Comparison of ENCODE assay signal across 8 cellular contexts in genomic region chr16:10944249-10945064, GRCh38. TPM values are rescaled to one million over a fixed set of nuclear protein-coding genes. Genes with fewer than 3 reads are reported as not detected.
DNase-seq lines count a peak whose midpoint lies in the region; ATAC-seq and TF ChIP-seq lines count a peak whose summit lies in the region.

Gene CLEC16A (plus strand): TSS chr16:10944564. CDS start chr16:10944718, 154 bp downstream.

- H3K9me2 ChIP-seq in DOHH2 (replicated peaks; ENCODE audit: control insufficient read depth, low read length) (no peaks in the 10 kb centered on the region), GM23248 (ENCODE audit: insufficient read depth) (no peaks in the 10 kb centered on the region)

- H3K4me1 ChIP-seq in DOHH2 (ENCODE audit: control insufficient read depth, low read length) (peaks cover 71% of the 10 kb centered on the region), GM23248 (ENCODE audit: insufficient read depth) (peaks cover 34% of the 10 kb centered on the region), esophagus squamous epithelium (peaks cover 47 to 72% (median 49%) of the 10 kb centered on the region in 3 donors)

- peak within 1 kb of the TSS; percentile 81 for H2AFZ ChIP-seq in GM23248

- peak; percentile 13 for TF ChIP-seq CTCF in DOHH2 (IDR thresholded peaks at IDR 0.05; ENCODE audit: low read depth, low read length, poor library complexity, severe bottlenecking)
- TF ChIP-seq CTCF in esophagus squamous epithelium (IDR thresholded peaks at IDR 0.05), result peak in 4 of 6 experiments; percentile 15 to 60 (median 39)

- intact Hi-C loops in esophagus squamous epithelium (cut with DNase I), result no loop called here

- H3K79me2 ChIP-seq in DOHH2 (ENCODE audit: control insufficient read depth, low read length), result peaks cover 68% of the 10 kb centered on the region
- peaks cover 71% of the 10 kb centered on the region for H3K79me2 ChIP-seq in GM23248 (ENCODE audit: insufficient read depth)

- in situ Hi-C loops in GM23248 (cut with MboI), result no loop called here

- DNase-seq in GM23248 (peak; percentile 100), Kasumi-1 (lab: John Stamatoyannopoulos, UW) (peak; percentile 66 to 73), RKO (ENCODE audit: low spot score) (peak; percentile 94), esophagus squamous epithelium (lab: John Stamatoyannopoulos, UW) (peak; percentile 81), myocyte (ENCODE audit: low read depth) (peak; percentile 97)
- peak; percentile 97 to 98 for DNase-seq in activated T-cell treated with anti-CD3 and anti-CD28 coated beads, Interleukin-2, amount 50 U/mL, for 72 hours
- peak; percentile 88 to 95 for DNase-seq in stimulated activated CD8-positive, alpha-beta memory T cell treated with anti-CD3 and anti-CD28 coated beads, Interleukin-7, amount 100 ng/mL, for 4 hours (ENCODE audit: low read depth in 2 of 2)

- no peaks in the 10 kb centered on the region for H3K27me3 Mint-ChIP-seq in activated T-cell treated with anti-CD3 and anti-CD28 coated beads, Interleukin-2, amount 50 U/mL, for 72 hours (ENCODE audit: low read depth)

- H3K4me2 ChIP-seq in DOHH2 (ENCODE audit: low read length), result peak within 1 kb of the TSS; percentile 91
- peak within 1 kb of the TSS; percentile 99 for H3K4me2 ChIP-seq in GM23248 (ENCODE audit: unreplicated experiment)

- 0 out of 2 replicates have a peak within 1 kb of the TSS, but pooled peaks have one; percentile 22 for H3K27ac ChIP-seq in DOHH2 (ENCODE audit: low read depth, low read length)
- H3K27ac ChIP-seq in GM23248, result no peak within 1 kb of the TSS
- peak within 1 kb of the TSS; percentile 85 to 91 (median 88) for H3K27ac ChIP-seq in esophagus squamous epithelium

- peak in 3 of 4 donors; percentile 67 to 92 (median 85) for TF ChIP-seq POLR2A in esophagus squamous epithelium (IDR thresholded peaks at IDR 0.05)

- peaks cover 3 to 4% of the 10 kb centered on the region in 2 donors for H3K36me3 Mint-ChIP-seq in activated T-cell treated with anti-CD3 and anti-CD28 coated beads, Interleukin-2, amount 50 U/mL, for 72 hours (ENCODE audit: insufficient read depth in 2 of 2)

- H4K20me1 ChIP-seq in DOHH2 (ENCODE audit: control insufficient read depth, insufficient read depth, low read depth, low read length), result peaks cover 18% of the 10 kb centered on the region; the same call in 1 of the 2 replicates
- no peaks in the 10 kb centered on the region; the same call in none of the 2 replicates for H4K20me1 ChIP-seq in GM23248 (ENCODE audit: insufficient read depth)

- 1% methylated on average over 63 to 82 of the region's 86 CpGs for WGBS in GM23248 (ENCODE audit: low coverage in 1 of 2, low lambda C conversion rate in 2 of 2, missing lambda C conversion rate in 2 of 2), 2 experiments
- 0% methylated on average over 11 to 21 of the region's 86 CpGs for WGBS in esophagus squamous epithelium, 2 donors

- peak within 1 kb of the TSS; percentile 82 for H3K9ac ChIP-seq in GM23248

- no peaks in the 10 kb centered on the region for H3K27me3 ChIP-seq in DOHH2 (ENCODE audit: control insufficient read depth, low read length)
- no peaks in the 10 kb centered on the region for H3K27me3 ChIP-seq in GM23248 (replicated peaks; ENCODE audit: insufficient read depth)
- no peaks in the 10 kb centered on the region for H3K27me3 ChIP-seq in esophagus squamous epithelium

- peak within 1 kb of the TSS; percentile 92 to 96 for H3K4me3 Mint-ChIP-seq in activated T-cell treated with anti-CD3 and anti-CD28 coated beads, Interleukin-2, amount 50 U/mL, for 72 hours

- H3K27ac Mint-ChIP-seq in activated T-cell treated with anti-CD3 and anti-CD28 coated beads, Interleukin-2, amount 50 U/mL, for 72 hours, result peak within 1 kb of the TSS; percentile 92

- ATAC-seq in activated T-cell treated with anti-CD3 and anti-CD28 coated beads, Interleukin-2, amount 50 U/mL, for 72 hours (replicated peaks in 1 of 2), result peak; percentile 76 to 77

- H3K9me3 ChIP-seq in DOHH2 (ENCODE audit: control insufficient read depth, insufficient read depth, low read length) (no peaks in the 10 kb centered on the region), GM23248 (ENCODE audit: low read depth) (no peaks in the 10 kb centered on the region), esophagus squamous epithelium (no peaks in the 10 kb centered on the region)

- peaks cover 71% of the 10 kb centered on the region for H3K4me1 Mint-ChIP-seq in activated T-cell treated with anti-CD3 and anti-CD28 coated beads, Interleukin-2, amount 50 U/mL, for 72 hours (ENCODE audit: low read depth)

- H3K9me3 Mint-ChIP-seq in activated T-cell treated with anti-CD3 and anti-CD28 coated beads, Interleukin-2, amount 50 U/mL, for 72 hours, result no peaks in the 10 kb centered on the region

- H3F3A ChIP-seq in DOHH2 (ENCODE audit: control insufficient read depth, insufficient read depth) (peaks cover 11% of the 10 kb centered on the region), GM23248 (ENCODE audit: insufficient read depth) (no peaks in the 10 kb centered on the region)

- H3K4me3 ChIP-seq in DOHH2 (ENCODE audit: low read length) (peak within 1 kb of the TSS; percentile 91), GM23248 (peak within 1 kb of the TSS; percentile 92), esophagus squamous epithelium (peak within 1 kb of the TSS; percentile 87 to 99 (median 90))

- H3K36me3 ChIP-seq in DOHH2 (ENCODE audit: control insufficient read depth, low read length) (peaks cover 13% of the 10 kb centered on the region), GM23248 (ENCODE audit: low read depth) (no peaks in the 10 kb centered on the region), esophagus squamous epithelium (peaks cover 0 to 4% (median 0%) of the 10 kb centered on the region in 3 donors)

RNA-seq across cellular contexts. Expression of gene CLEC16A, which starts in this region (rescaled TPM):
- 12.9 and 21.4 TPM in 2 replicates for total RNA-seq in GM23248 (2014; rRNA removed; shearing (Covaris generic))
- 12.7 and 13.2 TPM in 2 replicates for polyA plus RNA-seq in GM23248 (2016; fragmentation: Nextera tagmentation; extraction: Ambion mirVana)
- total RNA-seq in activated T-cell treated with anti-CD3 and anti-CD28 coated beads, Interleukin-2, amount 50 U/mL, for 72 hours, result 10 to 100 TPM; 29.9 to 32.3 TPM
- total RNA-seq in esophagus squamous epithelium (10 to 100 TPM; 20.3 to 25.7 (median 25.1) TPM), myocyte (20.7 and 23.8 TPM in 2 replicates)
- polyA plus RNA-seq in myocyte (2012), result 28.7 TPM
